ENCODE assay signal across 5 cellular contexts in the genomic region with DNA sequence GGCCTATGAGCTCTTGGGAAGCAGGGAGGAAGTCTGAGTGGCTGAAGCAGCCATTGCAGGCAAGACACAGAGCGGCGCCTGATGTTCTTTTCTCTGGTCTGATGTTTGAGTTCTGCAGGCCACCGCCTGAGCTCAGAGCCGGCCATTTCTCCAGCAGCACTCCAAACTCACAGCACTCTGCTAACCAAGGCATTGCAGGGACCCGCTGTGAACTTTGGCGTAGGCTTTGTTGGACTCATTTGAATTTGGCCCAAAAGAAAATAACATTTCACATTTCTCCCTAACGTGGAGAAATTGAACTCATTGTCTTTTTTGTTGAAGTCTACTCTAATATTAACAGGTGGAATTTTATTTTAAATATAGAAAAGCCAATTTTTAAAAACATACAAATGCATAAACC.
"Had no signal": no experiment of that assay in that cellular context is flagged by ENCODE, and none has a peak within 500 bp of the region (broad histone marks: within the 10 kb centered on the region; RNA-seq: fewer than 3 reads in every experiment).

No MANE protein-coding gene starts in this region.

- H3K4me3 ChIP-seq: GM23248 had no signal

- H3K27ac ChIP-seq: GM23248 had no signal

- H3K4me3 Mint-ChIP-seq: H9, IgD-negative memory B cell had no signal

- H3K27me3 Mint-ChIP-seq: IgD-negative memory B cell had no signal

- H2AFZ ChIP-seq: GM23248 had no signal

- DNase-seq: GM23248, H9, HCEC 1CT, KBM-7 had no signal

- H3K9me3 Mint-ChIP-seq: H9, IgD-negative memory B cell had no signal

- H3K27ac Mint-ChIP-seq: IgD-negative memory B cell had no signal
